Comparison of ENCODE assay signal across 8 cellular contexts in the genomic region with DNA sequence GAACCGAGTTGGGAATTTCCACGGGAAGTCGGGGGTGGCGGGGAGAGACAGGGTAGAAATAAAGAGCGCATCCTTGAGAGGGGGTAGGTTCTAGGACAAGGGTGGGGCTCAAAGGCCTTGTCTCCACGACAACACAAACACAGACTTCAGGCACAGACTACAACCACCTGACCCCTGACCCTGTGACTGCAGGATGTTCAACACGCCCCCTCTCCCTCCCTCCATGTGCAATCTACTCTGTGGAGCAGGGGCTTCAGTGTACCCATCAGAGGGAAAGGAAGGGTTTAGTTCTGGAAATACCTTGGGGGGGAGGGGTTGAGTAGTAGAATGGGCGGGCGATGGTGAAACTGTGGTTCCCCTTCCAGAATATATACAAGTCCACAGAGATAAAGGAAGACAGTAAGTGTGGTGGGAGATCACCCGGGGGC. TPM values are rescaled to one million over a fixed set of nuclear protein-coding genes. Genes with fewer than 3 reads are reported as not detected.
A peak's percentile ranks its signal among the peaks of the same experiment; 100 is the strongest.
DNase-seq lines count a peak whose midpoint lies in the region; ATAC-seq and TF ChIP-seq lines count a peak whose summit lies in the region.

No MANE protein-coding gene starts in this region.

- no peaks in the 10 kb centered on the region for H4K20me1 ChIP-seq in SU-DHL-6 (ENCODE audit: low read depth, low read length)

- intact Hi-C loops in right cardiac atrium (cut with DNase I): loop anchor here in 1 of 4 donors (2.0 kb wide), 1 partner anchor 16 kb away; a partner anchor contains a TSS

- peak overlapping the region; percentile 97 for H3K4me2 ChIP-seq in SU-DHL-6 (ENCODE audit: low read depth, low read length, poor library complexity, severe bottlenecking)

- H3K9ac ChIP-seq in SU-DHL-6 (ENCODE audit: low read length): peak overlapping the region; percentile 89

- H3K4me3 ChIP-seq in SU-DHL-6 (ENCODE audit: insufficient read depth, low read length, poor library complexity, severe bottlenecking) (peak overlapping the region; percentile 95), right cardiac atrium (ENCODE audit: low read length) (peak overlapping the region; percentile 84)

- DNase-seq in DMS53 (lab: John Stamatoyannopoulos, UW) (peak; percentile 91), KG1 (lab: John Stamatoyannopoulos, UW) (peak; percentile 22), right cardiac atrium (peak; percentile 73 to 82 (median 79)), renal cortical epithelial cell (ENCODE audit: low read depth) (peak; percentile 82)

- ATAC-seq in right cardiac atrium: peak; percentile 39 to 66
- ATAC-seq in HG03039 (IDR thresholded peaks at IDR 0.05; ENCODE audit: unreplicated experiment): no peak
- no peak for ATAC-seq in GM21576 (IDR thresholded peaks at IDR 0.05; ENCODE audit: unreplicated experiment)

- no peaks in the 10 kb centered on the region for H3K9me2 ChIP-seq in SU-DHL-6 (replicated peaks; ENCODE audit: insufficient read depth, low read length)

- H3K27me3 ChIP-seq in SU-DHL-6 (ENCODE audit: low read length) (no peaks in the 10 kb centered on the region), right cardiac atrium (ENCODE audit: control insufficient read depth, insufficient read depth) (no peaks in the 10 kb centered on the region)

- peaks cover 60% of the 10 kb centered on the region for H3F3A ChIP-seq in SU-DHL-6 (ENCODE audit: insufficient read depth)

- no peaks in the 10 kb centered on the region for H3K9me3 ChIP-seq in SU-DHL-6 (ENCODE audit: insufficient read depth, low read length)
- H3K9me3 ChIP-seq in right cardiac atrium (ENCODE audit: control insufficient read depth, low read length): no peaks in the 10 kb centered on the region

- H3K27ac ChIP-seq in SU-DHL-6 (ENCODE audit: low read depth, low read length) (peak overlapping the region; percentile 94), angular gyrus (ENCODE audit: low read depth, low read length) (peak overlapping the region; percentile 92), right cardiac atrium (ENCODE audit: low read length) (peak overlapping the region; percentile 96)

- 1% methylated on average over 10 of the region's 10 CpGs for WGBS in right cardiac atrium

- TF ChIP-seq CTCF in SU-DHL-6 (IDR thresholded peaks at IDR 0.05; ENCODE audit: insufficient read depth, low read length, poor library complexity, severe bottlenecking): no peak

- H3K36me3 ChIP-seq in SU-DHL-6 (ENCODE audit: low read length): peaks cover 12% of the 10 kb centered on the region

- peaks cover 12% of the 10 kb centered on the region for H3K4me1 ChIP-seq in right cardiac atrium (ENCODE audit: control insufficient read depth, insufficient read depth, low read length)

- peaks cover 34% of the 10 kb centered on the region for H3K79me2 ChIP-seq in SU-DHL-6 (ENCODE audit: insufficient read depth, low read length)

- peak overlapping the region; percentile 12 for H2AFZ ChIP-seq in SU-DHL-6 (ENCODE audit: low read depth, low read length, severe bottlenecking)

RNA-seq across cellular contexts. Expression of a gene that starts 0.7 kb away (rescaled TPM):
- total RNA-seq in right cardiac atrium (10 to 100 TPM; 85.1 to 91.6 (median 87.2) TPM), renal cortical epithelial cell (114 and 147 TPM in 2 replicates)
- polyA plus RNA-seq in right cardiac atrium: 35.3 TPM

RNA-seq across cellular contexts. Expression of a gene that starts 3.0 kb away (rescaled TPM):
- 10 to 100 TPM; 12.7 to 18.2 (median 15.5) TPM for total RNA-seq in right cardiac atrium
- 12.5 TPM for polyA plus RNA-seq in right cardiac atrium
- 16.0 and 24.1 TPM in 2 replicates for total RNA-seq in renal cortical epithelial cell

RNA-seq across cellular contexts. Expression of a gene that starts 8.2 kb away (rescaled TPM):
- total RNA-seq in right cardiac atrium: 10 to 100 TPM; 18.3 to 23.9 (median 20.8) TPM
- polyA plus RNA-seq in right cardiac atrium: 17.6 TPM
- 39.2 and 88.8 TPM in 2 replicates for total RNA-seq in renal cortical epithelial cell

RNA-seq across cellular contexts. Expression of a gene that starts 15.8 kb away (rescaled TPM):
- total RNA-seq in right cardiac atrium (10 to 100 TPM; 47.6 to 56.3 (median 54.5) TPM), renal cortical epithelial cell (34.5 and 34.9 TPM in 2 replicates)
- polyA plus RNA-seq in right cardiac atrium: 40.6 TPM

RNA-seq across cellular contexts. Expression of a gene that starts 25.1 kb away (rescaled TPM):
- total RNA-seq in right cardiac atrium: 10 to 100 TPM; 44.4 to 60.0 (median 50.1) TPM
- 143 TPM for polyA plus RNA-seq in right cardiac atrium
- total RNA-seq in renal cortical epithelial cell: 30.7 and 41.5 TPM in 2 replicates

Comparison
In these comparisons a context has a peak if more than half of its experiments do, and no peak if none do; other contexts are left out.
1. DNase-seq: peak in every context shown above with its lines; median percentile 91 in DMS53; 82 in renal cortical epithelial cell; 79 in right cardiac atrium; 22 in KG1.
2. ATAC-seq: peak in right cardiac atrium (2 of 2); none in HG03039 (single experiment) and GM21576 (single experiment).
3. Peak in every context shown above with its lines, with median percentiles within 50 percentile points of each other: H3K27ac ChIP-seq.